Comparison of ENCODE assay signal across 9 cellular contexts in genomic region chr10:133324198-133324792, GRCh38. TPM values are rescaled to one million over a fixed set of nuclear protein-coding genes. Genes with fewer than 3 reads are reported as not detected.
DNase-seq lines count a peak whose midpoint lies in the region; ATAC-seq lines count a peak whose summit lies in the region.
"Had no signal": no experiment of that assay in that cellular context is flagged by ENCODE, and none has a peak within 500 bp of the region (broad histone marks: within the 10 kb centered on the region; RNA-seq: fewer than 3 reads in every experiment).

No MANE protein-coding gene starts in this region.

- H3K4me3 ChIP-seq in HUES6 (ENCODE audit: low read depth, low read length): peak overlapping the region; percentile 41

- no peak overlapping the region for H3K9ac ChIP-seq in HUES6 (ENCODE audit: low read length)

- peaks cover 18% of the 10 kb centered on the region for H3K4me1 ChIP-seq in HUES6 (ENCODE audit: control insufficient read depth, insufficient read depth, low read length)

- peaks cover 51% of the 10 kb centered on the region for H3K27me3 ChIP-seq in HUES6 (ENCODE audit: control insufficient read depth, insufficient read depth, low read length)

- peak; percentile 67 for DNase-seq in DMS153 treated with DMSO at 0.1 percent for 48 hours (lab: John Stamatoyannopoulos, UW; ENCODE audit: unreplicated experiment)
- DNase-seq in SK-MEL-5 (ENCODE audit: low read depth, low spot score): peak; percentile 21
- DNase-seq in amniotic epithelial cell (ENCODE audit: low read depth): peak; percentile 58
- peak; percentile 72 for DNase-seq in islet precursor cell
- DNase-seq in stimulated activated CD4-positive, alpha-beta T cell treated with anti-CD3 and anti-CD28 coated beads, Interleukin-4, amount 100 ng/mL, for 48 hours (ENCODE audit: low read depth in 2 of 2): peak; percentile 52 to 65
- no peak for DNase-seq in NOMO-1 treated with DMSO at 0.1 percent for 48 hours (lab: John Stamatoyannopoulos, UW; ENCODE audit: unreplicated experiment)

- no peak overlapping the region for H3K27ac ChIP-seq in HUES6 (ENCODE audit: low read depth, low read length)
- H3K27ac ChIP-seq: HL-60 had no signal

- H3K36me3 ChIP-seq in HUES6 (ENCODE audit: control insufficient read depth, insufficient read depth, low read length): no peaks in the 10 kb centered on the region

- ATAC-seq in HG02938 (IDR thresholded peaks at IDR 0.05; ENCODE audit: unreplicated experiment): no peak

- H3K9me3 ChIP-seq in HUES6 (ENCODE audit: control insufficient read depth, insufficient read depth, low read depth, low read length): no peaks in the 10 kb centered on the region

- in situ Hi-C loops in SK-MEL-5 (cut with HindIII; ENCODE audit: low pct_unique_long_range_greater_than_20kb, low sequenced_read_pairs): no loop called here

RNA-seq across cellular contexts. Expression of gene CALY, which starts 12.4 kb away (rescaled TPM):
- total RNA-seq in SK-MEL-5 (2014; rRNA removed; shearing (Covaris generic)): not detected in 2 replicates
- not detected in 2 replicates for polyA plus RNA-seq in SK-MEL-5 (2015; cell fraction: cytosol; rRNA removed)
- polyA plus RNA-seq in SK-MEL-5 (2015; cell fraction: nucleus; rRNA removed): not detected in 2 replicates

RNA-seq across cellular contexts. Expression of gene ZNF511, which starts 15.6 kb away (rescaled TPM):
- total RNA-seq in SK-MEL-5 (2014; rRNA removed; shearing (Covaris generic)): 15.2 and 28.1 TPM in 2 replicates
- 21.8 and 33.5 TPM in 2 replicates for polyA plus RNA-seq in SK-MEL-5 (2015; cell fraction: cytosol; rRNA removed)
- 30.1 and 36.0 TPM in 2 replicates for polyA plus RNA-seq in SK-MEL-5 (2015; cell fraction: nucleus; rRNA removed)

RNA-seq across cellular contexts. Expression of gene TUBGCP2, which starts 15.6 kb away (rescaled TPM):
- 28.7 and 33.1 TPM in 2 replicates for total RNA-seq in SK-MEL-5 (2014; rRNA removed; shearing (Covaris generic))
- polyA plus RNA-seq in SK-MEL-5 (2015; cell fraction: cytosol; rRNA removed): 32.5 and 36.9 TPM in 2 replicates
- 70.2 and 71.8 TPM in 2 replicates for polyA plus RNA-seq in SK-MEL-5 (2015; cell fraction: nucleus; rRNA removed)

RNA-seq across cellular contexts. Expression of gene PRAP1, which starts 22.9 kb away (rescaled TPM):
- total RNA-seq in SK-MEL-5 (2014; rRNA removed; shearing (Covaris generic)): not detected in 2 replicates
- not detected in 2 replicates for polyA plus RNA-seq in SK-MEL-5 (2015; cell fraction: cytosol; rRNA removed)
- not detected in 2 replicates for polyA plus RNA-seq in SK-MEL-5 (2015; cell fraction: nucleus; rRNA removed)

RNA-seq across cellular contexts. Expression of gene FUOM, which starts 33.5 kb away (rescaled TPM):
- 22.1 and 30.2 TPM in 2 replicates for total RNA-seq in SK-MEL-5 (2014; rRNA removed; shearing (Covaris generic))
- polyA plus RNA-seq in SK-MEL-5 (2015; cell fraction: cytosol; rRNA removed): 22.2 and 28.9 TPM in 2 replicates
- polyA plus RNA-seq in SK-MEL-5 (2015; cell fraction: nucleus; rRNA removed): 14.1 and 28.3 TPM in 2 replicates
